ENCODE assay signal across 10 cellular contexts in the genomic region with DNA sequence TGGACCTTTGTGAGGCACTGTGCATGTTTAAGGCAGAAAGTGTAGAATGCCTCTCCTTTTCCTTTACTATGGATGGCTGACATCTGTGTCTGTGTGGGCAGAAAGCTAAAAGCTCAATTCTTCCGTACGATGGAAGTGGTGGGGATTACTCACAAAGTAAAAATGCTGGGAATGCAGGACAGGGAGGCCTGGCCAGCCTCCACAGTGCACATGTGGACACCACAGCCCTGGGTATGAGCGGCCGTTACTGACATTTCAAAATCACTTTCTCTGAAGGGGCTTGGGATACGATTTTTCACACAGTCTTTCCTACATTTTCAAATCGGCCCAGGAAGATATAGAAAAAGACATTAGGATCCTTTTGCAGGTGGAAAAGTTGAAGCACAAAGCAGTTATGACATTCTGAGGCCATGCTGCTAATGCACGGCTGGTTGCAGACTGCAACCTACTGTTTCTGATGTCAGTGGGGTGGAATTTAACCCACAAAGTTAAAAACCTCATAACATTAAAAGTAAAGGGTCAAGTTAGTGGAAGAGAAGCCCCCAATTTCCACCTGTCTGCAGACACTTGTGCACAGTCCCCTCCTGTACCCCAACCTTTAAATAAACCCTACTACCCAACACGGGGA. TPM values are rescaled to one million over a fixed set of nuclear protein-coding genes. Genes with fewer than 3 reads are reported as not detected.
DNase-seq lines count a peak whose midpoint lies in the region; ATAC-seq and TF ChIP-seq lines count a peak whose summit lies in the region.
"Had no signal": no experiment of that assay in that cellular context is flagged by ENCODE, and none has a peak within 500 bp of the region (broad histone marks: within the 10 kb centered on the region; RNA-seq: fewer than 3 reads in every experiment).

No MANE protein-coding gene starts in this region.

- H3K27me3 ChIP-seq in GM23248 (replicated peaks; ENCODE audit: insufficient read depth) (no peaks in the 10 kb centered on the region), left ventricle myocardium inferior (ENCODE audit: low read depth) (no peaks in the 10 kb centered on the region), skeletal muscle tissue (ENCODE audit: control insufficient read depth in 3 of 3, insufficient read depth in 3 of 3, low read length in 3 of 3) (no peaks in the 10 kb centered on the region)

- H3K9me3 ChIP-seq in GM23248 (ENCODE audit: low read depth) (no peaks in the 10 kb centered on the region), left ventricle myocardium inferior (replicated peaks) (no peaks in the 10 kb centered on the region), skeletal muscle tissue (ENCODE audit: control insufficient read depth in 3 of 3, low read length in 3 of 3) (no peaks in the 10 kb centered on the region)

- no peak for ATAC-seq in HG02970 (IDR thresholded peaks at IDR 0.05; ENCODE audit: low FRiP score, unreplicated experiment)
- ATAC-seq: GM12878 had no signal

- intact Hi-C loops in left ventricle myocardium inferior (cut with micrococcal nuclease) = no loop called here

- H3K4me1 ChIP-seq in GM23248 (ENCODE audit: insufficient read depth) (peaks cover 41% of the 10 kb centered on the region), left ventricle myocardium inferior (peaks cover 99% of the 10 kb centered on the region), skeletal muscle tissue (ENCODE audit: control insufficient read depth in 3 of 3, insufficient read depth in 3 of 3, low read length in 3 of 3) (peaks cover 8 to 12% (median 10%) of the 10 kb centered on the region in 3 donors)

- H3K36me3 ChIP-seq in GM23248 (ENCODE audit: low read depth) = no peaks in the 10 kb centered on the region
- peaks cover 28% of the 10 kb centered on the region for H3K36me3 ChIP-seq in left ventricle myocardium inferior
- H3K36me3 ChIP-seq in skeletal muscle tissue (ENCODE audit: control insufficient read depth in 3 of 3, insufficient read depth in 3 of 3, low read length in 3 of 3) = peaks cover 0 to 5% (median 3%) of the 10 kb centered on the region in 3 donors

- no peak for TF ChIP-seq CTCF in left ventricle myocardium inferior (IDR thresholded peaks at IDR 0.05; ENCODE audit: borderline replicate concordance)

- peak overlapping the region; percentile 44 for H2AFZ ChIP-seq in GM23248

- H3K9me2 ChIP-seq in GM23248 (ENCODE audit: insufficient read depth) = no peaks in the 10 kb centered on the region

- in situ Hi-C loops in GM23248 (cut with MboI) = no loop called here

- peaks cover 46% of the 10 kb centered on the region for H3K79me2 ChIP-seq in GM23248 (ENCODE audit: insufficient read depth)

- H3K27ac ChIP-seq in GM23248 (peak overlapping the region; percentile 73), left ventricle myocardium inferior (replicated peaks) (peak overlapping the region; percentile 89), skeletal muscle tissue (ENCODE audit: low read depth, low read length) (peak overlapping the region; percentile 4)

- H3F3A ChIP-seq in GM23248 (ENCODE audit: insufficient read depth) = peaks cover 29% of the 10 kb centered on the region

- WGBS in GM23248 (ENCODE audit: low coverage in 1 of 2, low lambda C conversion rate in 2 of 2, missing lambda C conversion rate in 2 of 2), 2 experiments = 3 to 5% methylated on average over 8 of the region's 8 CpGs

- H3K4me2 ChIP-seq in GM23248 (ENCODE audit: unreplicated experiment) = peak overlapping the region; percentile 70

- peak overlapping the region; percentile 59 for H3K4me3 ChIP-seq in GM23248
- H3K4me3 ChIP-seq in left ventricle myocardium inferior = peak overlapping the region; percentile 49
- no peak overlapping the region for H3K4me3 ChIP-seq in skeletal muscle tissue (ENCODE audit: low read length in 3 of 3)
- H3K4me3 ChIP-seq: GM12878 had no signal

- no peaks in the 10 kb centered on the region for H4K20me1 ChIP-seq in GM23248 (ENCODE audit: insufficient read depth)

- peak; percentile 95 for DNase-seq in GM23248
- DNase-seq in amniotic epithelial cell (ENCODE audit: low read depth) = peak; percentile 93
- DNase-seq in left ventricle myocardium inferior = peak; percentile 55
- no peak for DNase-seq in mucosa of gallbladder (ENCODE audit: low spot score)
- DNase-seq in NCI-H748 treated with DMSO at 0.1 percent for 48 hours (lab: John Stamatoyannopoulos, UW) = no peak
- DNase-seq in SKM-1 (lab: John Stamatoyannopoulos, UW; ENCODE audit: unreplicated experiment) = no peak
- DNase-seq: stimulated activated naive CD4-positive, alpha-beta T cell had no signal

- H3K9ac ChIP-seq in GM23248 (peak overlapping the region; percentile 47), skeletal muscle tissue (ENCODE audit: low read depth in 1 of 3, low read length in 3 of 3) (peak overlapping the region in 1 of 3 donors; percentile 20)

RNA-seq across cellular contexts. Expression of gene EHD4, which starts 27.9 kb away (rescaled TPM):
- 15.9 and 17.7 TPM in 2 replicates for total RNA-seq in GM23248 (2014; rRNA removed; shearing (Covaris generic))
- 18.7 and 21.0 TPM in 2 replicates for polyA plus RNA-seq in GM23248 (2016; fragmentation: Nextera tagmentation; extraction: Ambion mirVana)
- total RNA-seq in left ventricle myocardium inferior (46.4 TPM), skeletal muscle tissue (24.0 TPM), mucosa of gallbladder (39.7 TPM)

RNA-seq across cellular contexts. Expression of gene SPTBN5, which starts 50.6 kb away (rescaled TPM):
- total RNA-seq in GM23248 (2014; rRNA removed; shearing (Covaris generic)) = 0.11 and 0.25 TPM in 2 replicates
- polyA plus RNA-seq in GM23248 (2016; fragmentation: Nextera tagmentation; extraction: Ambion mirVana) = 0.03 TPM in 1 of 2 replicates, not detected in the other
- total RNA-seq in left ventricle myocardium inferior (2.7 TPM), skeletal muscle tissue (1.0 TPM), mucosa of gallbladder (7.1 TPM)

Comparison
In these comparisons a context has a peak if more than half of its experiments do, and no peak if none do; other contexts are left out.
1. DNase-seq: peak in GM23248 (single experiment), amniotic epithelial cell (single experiment) and left ventricle myocardium inferior (single experiment); none in mucosa of gallbladder (single experiment), NCI-H748 treated with DMSO at 0.1 percent for 48 hours (single experiment) and SKM-1 (single experiment).
2. H3K27ac ChIP-seq: peak in every context shown above with its lines; median percentile 89 in left ventricle myocardium inferior; 73 in GM23248; 4 in skeletal muscle tissue.
3. H3K4me3 ChIP-seq: peak in GM23248 (single experiment) and left ventricle myocardium inferior (single experiment); none in skeletal muscle tissue (0 of 3).